Comparison of ENCODE assay signal across 14 cellular contexts in the genomic region with DNA sequence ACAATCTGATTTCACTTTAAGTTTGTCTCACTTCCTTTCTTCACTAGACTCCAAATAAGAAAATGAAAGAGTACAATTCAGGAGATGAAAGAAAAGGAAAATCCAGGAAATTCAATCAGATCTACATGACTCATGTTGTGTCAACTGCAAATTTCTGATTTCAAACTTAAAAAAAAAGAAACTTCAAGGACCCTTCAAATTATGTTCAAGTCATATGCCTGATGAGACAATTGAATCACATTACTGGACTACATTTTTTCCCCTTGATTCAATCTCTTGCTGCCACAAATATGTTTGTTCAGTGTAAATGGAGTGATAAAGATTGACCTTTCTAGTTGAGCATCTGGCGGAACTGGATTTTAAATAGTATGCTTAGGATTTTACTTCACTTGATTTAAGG. TPM values are rescaled to one million over a fixed set of nuclear protein-coding genes. Genes with fewer than 3 reads are reported as not detected.
DNase-seq lines count a peak whose midpoint lies in the region.
"Had no signal": no experiment of that assay in that cellular context is flagged by ENCODE, and none has a peak within 500 bp of the region (broad histone marks: within the 10 kb centered on the region; RNA-seq: fewer than 3 reads in every experiment).

No MANE protein-coding gene starts in this region.

- peaks cover 26% of the 10 kb centered on the region for H3K27me3 Mint-ChIP-seq in activated naive CD4-positive, alpha-beta T cell treated with anti-CD3 and anti-CD28 coated beads for 36 hours (ENCODE audit: low read depth)

- H3K27me3 ChIP-seq in SJSA1 (replicated peaks) = no peaks in the 10 kb centered on the region
- no peaks in the 10 kb centered on the region for H3K27me3 ChIP-seq in HAP-1 (ENCODE audit: low read depth)

- intact Hi-C loops in activated naive CD4-positive, alpha-beta T cell treated with anti-CD3 and anti-CD28 coated beads for 36 hours (cut with micrococcal nuclease) = no loop called here
- intact Hi-C loops in posterior cingulate gyrus (cut with DNase I) = no loop called here

- H3K4me3 ChIP-seq in SJSA1 (no peak overlapping the region), HAP-1 (no peak overlapping the region)
- H3K4me3 ChIP-seq: GM23338, thoracic aorta had no signal

- in situ Hi-C loops in HAP-1 (cut with MboI; ENCODE audit: low sequenced_read_pairs) = no loop called here

- H3K9me3 ChIP-seq in SJSA1 (replicated peaks) (no peaks in the 10 kb centered on the region), HAP-1 (no peaks in the 10 kb centered on the region)
- H3K9me3 ChIP-seq: thoracic aorta had no signal

- no peaks in the 10 kb centered on the region for H3K36me3 ChIP-seq in SJSA1
- H3K36me3 ChIP-seq in HAP-1 (replicated peaks) = no peaks in the 10 kb centered on the region
- H3K36me3 ChIP-seq: thoracic aorta had no signal

- H3K4me3 Mint-ChIP-seq in activated naive CD4-positive, alpha-beta T cell treated with anti-CD3 and anti-CD28 coated beads for 36 hours = no peak overlapping the region
- H3K4me3 Mint-ChIP-seq: GM23338 had no signal

- H3K9me3 Mint-ChIP-seq in activated naive CD4-positive, alpha-beta T cell treated with anti-CD3 and anti-CD28 coated beads for 36 hours = no peaks in the 10 kb centered on the region
- H3K9me3 Mint-ChIP-seq: activated T-helper 2 cell treated with anti-CD3 and anti-CD28 coated beads, Interferon-gamma antibody, Interleukin-2, Interleukin-4, amounts not matched to agents 10 μg/mL and 5 μg/mL and 100 μg/mL, durations not matched to agents 14 hours and 24 hours and 36 hours; GM23338 had no signal

- peaks cover 5% of the 10 kb centered on the region for H3K4me1 Mint-ChIP-seq in activated naive CD4-positive, alpha-beta T cell treated with anti-CD3 and anti-CD28 coated beads for 36 hours (ENCODE audit: low read depth)

- CTCF ChIA-PET in activated naive CD4-positive, alpha-beta T cell treated with anti-CD3 and anti-CD28 coated beads for 36 hours (lab: Charles Lee) = interaction anchor here (1.5 kb wide), 1 partner anchor 33 kb away, joined by 3 read pairs; no protein-coding TSS in a partner anchor

- DNase-seq in activated naive CD4-positive, alpha-beta T cell treated with anti-CD3 and anti-CD28 coated beads for 36 hours = no peak
- no peak for DNase-seq in activated naive CD4-positive, alpha-beta T cell (lab: John Stamatoyannopoulos, UW)
- DNase-seq in SJSA1 (ENCODE audit: low read depth in 1 of 2, low spot score in 2 of 2) (peak in 1 of 2 experiments; percentile 94), fibroblast of the conjunctiva (ENCODE audit: low read depth) (peak; percentile 31), posterior cingulate gyrus (no peak), HAP-1 (ENCODE audit: low spot score in 2 of 2) (no peak)
- DNase-seq in activated CD4-positive, alpha-beta T cell treated with anti-CD3 and anti-CD28 coated beads, Interleukin-2, amount 50 U/mL, for 1 hour = no peak
- no peak for DNase-seq in stimulated activated CD4-positive, alpha-beta T cell treated with anti-CD3 and anti-CD28 coated beads, Interleukin-4, amount 100 ng/mL, for 1 hour
- DNase-seq: NCI-H510A treated with DMSO at 0.1 percent for 48 hours; stimulated activated CD4-positive, alpha-beta T cell treated with anti-CD3 and anti-CD28 coated beads, Interleukin-1b, Interleukin-23, amount 100 ng/mL, for 48 hours; T-helper 9 cell had no signal

- H3K36me3 Mint-ChIP-seq in activated naive CD4-positive, alpha-beta T cell treated with anti-CD3 and anti-CD28 coated beads for 36 hours (ENCODE audit: low read depth) = no peaks in the 10 kb centered on the region

- peaks cover 56% of the 10 kb centered on the region for H3K4me1 ChIP-seq in SJSA1 (replicated peaks)
- no peaks in the 10 kb centered on the region for H3K4me1 ChIP-seq in HAP-1

- peak overlapping the region; percentile 38 for H3K27ac Mint-ChIP-seq in activated naive CD4-positive, alpha-beta T cell treated with anti-CD3 and anti-CD28 coated beads for 36 hours
- H3K27ac Mint-ChIP-seq: activated T-helper 2 cell treated with anti-CD3 and anti-CD28 coated beads, Interferon-gamma antibody, Interleukin-2, Interleukin-4, amounts not matched to agents 10 μg/mL and 5 μg/mL and 100 μg/mL, durations not matched to agents 14 hours and 24 hours and 36 hours; GM23338 had no signal

- H3K27ac ChIP-seq in SJSA1 = peak overlapping the region; percentile 91
- H3K27ac ChIP-seq: thoracic aorta had no signal

RNA-seq across cellular contexts. Expression of gene FRMD5, which starts 37.4 kb away (rescaled TPM):
- total RNA-seq in activated naive CD4-positive, alpha-beta T cell treated with anti-CD3 and anti-CD28 coated beads for 36 hours = under 1 TPM; 0.37 to 0.50 TPM
- 3.8 and 10.5 TPM in 2 replicates for total RNA-seq in SJSA1 (2014; rRNA removed; shearing (Covaris generic))
